8 cellular contexts compared by ENCODE assay signal in the genomic region with DNA sequence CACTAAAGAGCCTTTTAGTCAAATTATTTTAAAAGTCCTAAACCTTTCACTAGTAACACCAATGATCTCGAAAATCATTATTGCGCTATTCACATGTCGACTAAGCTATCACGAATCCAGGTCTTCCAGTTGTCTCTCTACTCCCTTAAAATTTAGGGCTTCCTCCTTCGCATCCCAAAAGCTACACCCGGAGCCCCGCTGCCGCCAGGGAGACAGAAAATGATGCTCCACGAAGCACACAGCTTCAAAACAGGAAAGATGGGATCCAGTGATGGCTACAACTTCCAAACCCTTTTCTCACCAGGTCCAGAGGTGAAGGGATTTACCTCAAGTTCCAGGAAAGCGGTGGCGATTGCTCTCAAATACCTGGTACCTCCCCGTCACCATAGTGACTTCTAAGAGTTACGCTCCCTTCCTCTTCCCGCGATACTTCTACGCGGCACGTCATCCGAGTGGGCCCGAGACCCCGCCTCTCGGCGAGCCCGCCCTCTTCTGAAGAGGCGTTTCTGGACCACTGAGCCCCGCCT. TPM values are rescaled to one million over a fixed set of nuclear protein-coding genes. Genes with fewer than 3 reads are reported as not detected.
DNase-seq lines count a peak whose midpoint lies in the region; ATAC-seq lines count a peak whose summit lies in the region.

TSS of gene IFT80 (minus strand) at position 406 of the 527 bp plus-strand sequence. CDS start 14,625 bp downstream, outside the sequence.

- DNase-seq in AG08396 (ENCODE audit: low spot score) (peak; percentile 95), NCI-H460 (ENCODE audit: extremely low read depth, low read depth) (peak; percentile 90), cerebellar nuclear complex (lab: John Stamatoyannopoulos, UW) (peak; percentile 50 to 85), islet precursor cell (peak; percentile 98)
- DNase-seq in activated CD4-positive, CD25-positive, alpha-beta regulatory T cell treated with anti-CD3 and anti-CD28 coated beads, Interleukin-2, amount 50 U/mL, for 72 hours = peak; percentile 91
- peak; percentile 93 to 94 (median 94) for DNase-seq in stimulated activated CD4-positive, alpha-beta T cell treated with anti-CD3 and anti-CD28 coated beads, Interleukin-12 subunit alpha, Interleukin-12 subunit beta, amount 100 ng/mL, for 48 hours (ENCODE audit: low read depth in 2 of 3, low spot score in 1 of 3)

- ATAC-seq in GM19035 (IDR thresholded peaks at IDR 0.05; ENCODE audit: unreplicated experiment) = peak; percentile 94
- ATAC-seq in HG03378 (IDR thresholded peaks at IDR 0.05; ENCODE audit: unreplicated experiment) = peak; percentile 92

RNA-seq across cellular contexts. Expression of gene IFT80, which starts in this region (rescaled TPM):
- 15.1 and 20.9 TPM in 2 replicates for total RNA-seq in NCI-H460 (2014; rRNA removed; shearing (Covaris generic))
- polyA plus RNA-seq in NCI-H460 (2014; cell fraction: nucleus; rRNA removed) = 26.9 and 54.3 TPM in 2 replicates

Comparison
In these comparisons a context has a peak if more than half of its experiments do, and no peak if none do; other contexts are left out.
1. Peak in every context shown above with its lines: DNase-seq and ATAC-seq.